In genomic region chr6:56842602-56843475, GRCh38 we compare ENCODE assay signal across 8 cellular contexts.
DNase-seq lines count a peak whose midpoint lies in the region; ATAC-seq and TF ChIP-seq lines count a peak whose summit lies in the region.

No MANE protein-coding gene starts in this region.

- peak overlapping the region; percentile 90 for H3K4me3 Mint-ChIP-seq in Calu3 (ENCODE audit: low read depth, unreplicated experiment)

- no peaks in the 10 kb centered on the region for H3K9me3 Mint-ChIP-seq in Calu3 (ENCODE audit: low read depth, unreplicated experiment)

- no peaks in the 10 kb centered on the region for H3K36me3 ChIP-seq in RWPE2 (ENCODE audit: low read depth)
- no peaks in the 10 kb centered on the region for H3K36me3 ChIP-seq in liver (ENCODE audit: control insufficient read depth in 4 of 4, insufficient read depth in 3 of 4, low read depth in 1 of 4, low read length in 3 of 4)

- intact Hi-C loops in Calu3 (cut with micrococcal nuclease; ENCODE audit: unreplicated experiment): loop anchor here (5.0 kb wide), 2 partner anchors 41 to 131 kb away; no protein-coding TSS in a partner anchor

- peaks cover 26% of the 10 kb centered on the region for H3K36me3 Mint-ChIP-seq in Calu3 (ENCODE audit: insufficient read depth, unreplicated experiment)

- no peaks in the 10 kb centered on the region for H3K27me3 ChIP-seq in RWPE2 (ENCODE audit: insufficient read depth, poor library complexity, severe bottlenecking)
- H3K27me3 ChIP-seq in liver (ENCODE audit: control insufficient read depth in 4 of 4, insufficient read depth in 4 of 4, low read length in 3 of 4): peaks cover 0 to 13% (median 6%) of the 10 kb centered on the region in 4 donors

- H3K27me3 Mint-ChIP-seq in Calu3 (ENCODE audit: unreplicated experiment): no peaks in the 10 kb centered on the region

- no peak for TF ChIP-seq RAD21 in liver (IDR thresholded peaks at IDR 0.05)

- ATAC-seq in GM19455 (IDR thresholded peaks at IDR 0.05; ENCODE audit: unreplicated experiment): peak; percentile 14
- peak; percentile 5 for ATAC-seq in HG03520 (IDR thresholded peaks at IDR 0.05; ENCODE audit: unreplicated experiment)
- peak; percentile 39 for ATAC-seq in RWPE2 (ENCODE audit: low read depth)
- ATAC-seq in GM18870 (IDR thresholded peaks at IDR 0.05; ENCODE audit: unreplicated experiment): no peak

- DNase-seq in Calu3 (peak; percentile 40), RWPE2 (ENCODE audit: low spot score) (peak; percentile 55), superior temporal gyrus (ENCODE audit: extremely low spot score) (peak; percentile 77)

- H3K4me1 Mint-ChIP-seq in Calu3 (ENCODE audit: low read depth, unreplicated experiment): peaks cover 34% of the 10 kb centered on the region

- TF ChIP-seq CTCF in Calu3 (IDR thresholded peaks at IDR 0.05; ENCODE audit: unreplicated experiment) (no peak), RWPE2 (IDR thresholded peaks at IDR 0.05; ENCODE audit: poor library complexity, severe bottlenecking) (no peak), liver (IDR thresholded peaks at IDR 0.05; ENCODE audit: low read depth, low read length, missing input control) (no peak)

- H3K4me1 ChIP-seq in RWPE2 (ENCODE audit: insufficient read depth, poor library complexity, severe bottlenecking): peaks cover 35% of the 10 kb centered on the region
- H3K4me1 ChIP-seq in liver (ENCODE audit: control insufficient read depth in 4 of 4, insufficient read depth in 4 of 4, low read length in 3 of 4): peaks cover 0 to 14% (median 10%) of the 10 kb centered on the region in 4 donors

- H3K27ac ChIP-seq in RWPE2 (ENCODE audit: poor library complexity, severe bottlenecking): peak overlapping the region; percentile 78
- peak overlapping the region; percentile 83 for H3K27ac ChIP-seq in cingulate gyrus (ENCODE audit: low read depth, low read length)
- peak overlapping the region in 1 of 2 donors; percentile 42 for H3K27ac ChIP-seq in liver (ENCODE audit: low read depth in 1 of 2, low read length in 2 of 2)

- H3K9me3 ChIP-seq in RWPE2 (ENCODE audit: severe bottlenecking): no peaks in the 10 kb centered on the region
- no peaks in the 10 kb centered on the region for H3K9me3 ChIP-seq in liver (ENCODE audit: control insufficient read depth in 4 of 4, low read length in 3 of 4)

- peak overlapping the region in 1 of 2 donors; percentile 59 for H3K9ac ChIP-seq in liver (ENCODE audit: low read depth in 1 of 2, low read length in 2 of 2)

- CTCF ChIA-PET in Calu3 (lab: Charles Lee): interaction anchor here (0.6 to 1.5 kb wide), 3 partner anchors 76 to 134 kb away, joined by 3 to 6 read pairs (median 4); no protein-coding TSS in a partner anchor

- peak overlapping the region; percentile 67 for H3K27ac Mint-ChIP-seq in Calu3 (ENCODE audit: unreplicated experiment)

- H3K4me3 ChIP-seq in RWPE2 (ENCODE audit: severe bottlenecking) (peak overlapping the region; percentile 70), liver (ENCODE audit: low read depth in 1 of 3, low read length in 3 of 3) (peak overlapping the region in 2 of 3 donors; percentile 58 to 60)

- BruUV-seq in Calu3 (replicated peaks; lab: Mats Ljungman, UMichigan): no TSS peak

- WGBS in liver: 5% methylated on average over 47 of the region's 47 CpGs

TF ChIP-seq in liver, 16 proteins besides CTCF, POLR2A, EP300 and RAD21:
- TF ChIP-seq FOXA1 (IDR thresholded peaks at IDR 0.05) (no peak), FOXA2 (IDR thresholded peaks at IDR 0.05) (no peak), MAX (IDR thresholded peaks at IDR 0.05) (no peak), HNF4G (IDR thresholded peaks at IDR 0.05) (no peak), YY1 (IDR thresholded peaks at IDR 0.05) (no peak), TAF1 (conservative IDR thresholded peaks at IDR 0.05) (no peak), RXRA (IDR thresholded peaks at IDR 0.05) (no peak), HNF4A (conservative IDR thresholded peaks at IDR 0.05) (no peak), EGR1 (IDR thresholded peaks at IDR 0.05; ENCODE audit: low read depth in 2 of 2) (no peak), NR2F2 (IDR thresholded peaks at IDR 0.05) (no peak)
TF ChIP-seq in liver: peak in this region for 0.
